19 cellular contexts compared by ENCODE assay signal in genomic region chr16:30853758-30854157, GRCh38. TPM values are rescaled to one million over a fixed set of nuclear protein-coding genes. Genes with fewer than 3 reads are reported as not detected.
"Had no signal": no experiment of that assay in that cellular context is flagged by ENCODE, and none has a peak within 500 bp of the region (broad histone marks: within the 10 kb centered on the region; RNA-seq: fewer than 3 reads in every experiment).

No MANE protein-coding gene starts in this region.

- H3K4me3 ChIP-seq: body of pancreas, colonic mucosa, ovary, psoas muscle, skin epidermis, tibial nerve, uterus had no signal

- H3K27ac ChIP-seq: body of pancreas, colonic mucosa, ovary, tibial nerve, uterus had no signal

- H3K36me3 ChIP-seq: colonic mucosa, ovary, uterus had no signal

- DNase-seq: activated CD4-positive, alpha-beta T cell treated with anti-CD3 and anti-CD28 coated beads, Interleukin-2, amount 10 ng/mL, durations not matched to agents 24 days and 14 days; activated CD8-positive, alpha-beta T cell treated with anti-CD3 and anti-CD28 coated beads for 36 hours; activated naive CD4-positive, alpha-beta T cell; activated T-cell treated with anti-CD3 and anti-CD28 coated beads, Interleukin-2, amount 50 U/mL, for 1 hour; body of pancreas; caudate nucleus; colonic mucosa; immature natural killer cell; mesenchymal stem cell; naive thymus-derived CD4-positive, alpha-beta T cell; ovary; psoas muscle; right cardiac atrium; stimulated activated naive CD8-positive, alpha-beta T cell treated with anti-CD3 and anti-CD28 coated beads, Interleukin-15, Interleukin-2, amounts not matched to agents 100 U/mL and 50 U/mL, for 24 hours; substantia nigra; uterus had no signal

- H3K4me1 ChIP-seq: body of pancreas, colonic mucosa, tibial nerve, uterus had no signal

- ATAC-seq: activated CD8-positive, alpha-beta T cell treated with anti-CD3 and anti-CD28 coated beads for 36 hours; activated T-helper 17 cell treated with anti-CD3 and anti-CD28 coated beads, Interleukin-2, amount 50 U/mL, for 72 hours; body of pancreas; naive thymus-derived CD4-positive, alpha-beta T cell; psoas muscle; right cardiac atrium; stimulated activated naive CD8-positive, alpha-beta T cell treated with anti-CD3 and anti-CD28 coated beads, Interleukin-15, Interleukin-2, amounts not matched to agents 100 U/mL and 50 U/mL, for 24 hours had no signal

- H3K27me3 ChIP-seq: body of pancreas, colonic mucosa, ovary, tibial nerve, uterus had no signal

- H3K9me3 ChIP-seq: body of pancreas, colonic mucosa, ovary, psoas muscle, tibial nerve, uterus had no signal

RNA-seq across cellular contexts. Expression of gene CTF1, which starts 42.7 kb away (rescaled TPM):
- polyA plus RNA-seq: immature natural killer cell; naive thymus-derived CD4-positive, alpha-beta T cell had no signal
